1 cellular context compared by ENCODE assay signal in genomic region chr9:91197232-91198181, GRCh38.
TF ChIP-seq lines count a peak whose summit lies in the region.

No MANE protein-coding gene starts in this region.

TF ChIP-seq in HepG2, 621 proteins besides CTCF, POLR2A, EP300 and RAD21 (continued from another document and continues in another):
- TF ChIP-seq FUBP1 (CRISPR knock-in tag; IDR thresholded peaks at IDR 0.05; ENCODE audit: borderline replicate concordance) (peak; percentile 58; the same call in 1 of the 2 replicates), ZNF570 (CRISPR knock-in tag; IDR thresholded peaks at IDR 0.05; ENCODE audit: borderline replicate concordance) (no peak), CENPX (CRISPR knock-in tag; IDR thresholded peaks at IDR 0.05) (no peak), GRHL1 (CRISPR knock-in tag; conservative IDR thresholded peaks at IDR 0.05) (no peak), FOXK1 (CRISPR knock-in tag; IDR thresholded peaks at IDR 0.05; ENCODE audit: borderline replicate concordance, low read depth) (peak; percentile 99), ZNF501 (CRISPR knock-in tag; IDR thresholded peaks at IDR 0.05) (peak; percentile 28; the same call in 1 of the 2 replicates), ZNF564 (CRISPR knock-in tag; IDR thresholded peaks at IDR 0.05) (peak; percentile 25; the same call in 1 of the 2 replicates), DRAP1 (CRISPR knock-in tag; IDR thresholded peaks at IDR 0.05) (peak; percentile 74; the same call in 1 of the 2 replicates), BATF2 (CRISPR knock-in tag; IDR thresholded peaks at IDR 0.05) (no peak), HNRNPUL1 (IDR thresholded peaks at IDR 0.05; ENCODE audit: low read depth, low read length) (peak; percentile 93), ZGPAT (CRISPR knock-in tag; IDR thresholded peaks at IDR 0.05) (peak; percentile 97), ZNF615 (CRISPR knock-in tag; IDR thresholded peaks at IDR 0.05; ENCODE audit: borderline replicate concordance) (no peak), NFKB2 (CRISPR knock-in tag; IDR thresholded peaks at IDR 0.05; ENCODE audit: borderline replicate concordance) (no peak), SP2 (CRISPR knock-in tag; IDR thresholded peaks at IDR 0.05) (0 out of 2 replicates have a peak, but pooled peaks have one; percentile 34), HOXA3 (CRISPR knock-in tag; IDR thresholded peaks at IDR 0.05) (peak; percentile 96), GMEB1 (CRISPR knock-in tag; IDR thresholded peaks at IDR 0.05; ENCODE audit: borderline replicate concordance) (no peak; the same call in 1 of the 2 replicates), BRF2 (CRISPR knock-in tag; IDR thresholded peaks at IDR 0.05) (no peak), FOXO1 (CRISPR knock-in tag; IDR thresholded peaks at IDR 0.05) (peak; percentile 100), IRF1 (CRISPR knock-in tag; IDR thresholded peaks at IDR 0.05; ENCODE audit: low read depth) (no peak), CSRNP1 (CRISPR knock-in tag; IDR thresholded peaks at IDR 0.05) (no peak; the same call in 1 of the 2 replicates), ZNF546 (CRISPR knock-in tag; conservative IDR thresholded peaks at IDR 0.05) (no peak), ZNF562 (CRISPR knock-in tag; IDR thresholded peaks at IDR 0.05; ENCODE audit: borderline replicate concordance) (no peak), ZNF660 (CRISPR knock-in tag; IDR thresholded peaks at IDR 0.05; ENCODE audit: borderline replicate concordance, low read depth) (no peak), EEA1 (CRISPR knock-in tag; IDR thresholded peaks at IDR 0.05; ENCODE audit: borderline replicate concordance) (no peak), ARNTL (CRISPR knock-in tag; IDR thresholded peaks at IDR 0.05) (peak; percentile 100), HINFP (CRISPR knock-in tag; IDR thresholded peaks at IDR 0.05; ENCODE audit: low read depth) (0 out of 2 replicates have a peak, but pooled peaks have one; percentile 47), ZNF253 (CRISPR knock-in tag; IDR thresholded peaks at IDR 0.05; ENCODE audit: borderline replicate concordance) (no peak), EZH2 (conservative IDR thresholded peaks at IDR 0.05; ENCODE audit: low read depth, low read length) (no peak), ZNF574 (CRISPR knock-in tag; IDR thresholded peaks at IDR 0.05) (peak; percentile 81), ZNF343 (CRISPR knock-in tag; IDR thresholded peaks at IDR 0.05) (no peak), ZZZ3 (CRISPR knock-in tag; IDR thresholded peaks at IDR 0.05; ENCODE audit: borderline replicate concordance) (no peak), LRRFIP1 (CRISPR knock-in tag; conservative IDR thresholded peaks at IDR 0.05) (no peak), YEATS2 (CRISPR knock-in tag; IDR thresholded peaks at IDR 0.05; ENCODE audit: borderline replicate concordance) (peak; percentile 65; the same call in 1 of the 2 replicates)
